In the genomic region with DNA sequence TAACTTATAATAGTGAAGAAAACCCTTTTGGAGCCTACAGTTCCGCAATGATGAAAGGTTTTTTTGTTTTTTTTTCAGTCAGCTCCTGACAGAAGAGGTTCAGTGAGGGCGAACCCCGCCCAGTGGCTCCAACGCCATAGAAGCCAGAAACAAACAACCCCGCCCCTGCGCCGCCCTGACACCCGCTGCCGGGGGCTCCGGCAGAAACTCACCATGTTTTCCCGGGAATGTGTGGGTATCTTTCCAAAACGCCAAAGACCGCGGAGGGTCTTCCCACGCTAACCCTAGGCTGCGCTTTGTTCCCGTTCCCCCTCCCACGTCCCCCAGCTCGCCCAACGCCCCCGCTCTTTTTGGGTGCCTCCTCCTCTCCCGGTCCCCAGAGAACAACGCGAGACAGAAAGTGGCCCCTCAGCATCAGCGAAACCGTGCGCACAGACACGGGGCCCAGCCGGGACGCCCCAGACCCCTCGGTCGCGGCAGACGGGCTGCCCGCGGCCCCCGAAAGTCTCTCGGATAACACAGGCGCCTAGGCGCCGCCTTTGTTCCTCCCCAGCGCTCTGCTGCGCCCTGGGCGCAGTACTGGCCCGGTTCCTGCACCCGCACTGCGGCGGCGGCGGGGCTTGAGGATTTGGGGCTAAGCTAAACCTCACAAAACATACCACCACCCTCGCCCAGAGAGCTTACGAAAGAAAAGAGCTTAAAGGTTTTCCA, we compare ENCODE assay signal across 8 cellular contexts. TPM values are rescaled to one million over a fixed set of nuclear protein-coding genes. Genes with fewer than 3 reads are reported as not detected.
DNase-seq lines count a peak whose midpoint lies in the region; TF ChIP-seq lines count a peak whose summit lies in the region.

No MANE protein-coding gene starts in this region.

- intact Hi-C loops in Calu3 (cut with micrococcal nuclease; ENCODE audit: unreplicated experiment), result no loop called here

- peak overlapping the region; percentile 96 for H3K27ac ChIP-seq in RWPE1
- H3K27ac ChIP-seq in osteoblast (ENCODE audit: low read depth, low read length), result peak overlapping the region; percentile 59
- peak overlapping the region; percentile 100 for H3K27ac ChIP-seq in temporal lobe (ENCODE audit: low read depth, low read length)

- H3K36me3 ChIP-seq in osteoblast (ENCODE audit: insufficient read depth, low read length), result peaks cover 21% of the 10 kb centered on the region

- H3K4me3 ChIP-seq in osteoblast (ENCODE audit: insufficient read depth, low read length), result peak overlapping the region; percentile 85

- BruUV-seq in Calu3 (replicated peaks; lab: Mats Ljungman, UMichigan), result TSS peak; percentile 73

- peaks cover 23% of the 10 kb centered on the region for H3K79me2 ChIP-seq in osteoblast (ENCODE audit: insufficient read depth, low read length)

- H2AFZ ChIP-seq in osteoblast (ENCODE audit: low read length), result peak overlapping the region; percentile 71

- peaks cover 10% of the 10 kb centered on the region for H3K4me1 ChIP-seq in osteoblast (ENCODE audit: insufficient read depth, low read length)

- peak; percentile 58 for DNase-seq in Calu3
- DNase-seq in GM20000 (ENCODE audit: low spot score), result peak; percentile 67
- peak; percentile 74 for DNase-seq in HT-29 (ENCODE audit: low spot score)
- peak; percentile 65 for DNase-seq in RWPE1 (ENCODE audit: low spot score)
- peak; percentile 82 for DNase-seq in activated naive CD4-positive, alpha-beta T cell treated with Interleukin-2 at 50 U/mL for 16 hours
- peak; percentile 83 for DNase-seq in globus pallidus (ENCODE audit: low spot score)
- peak; percentile 90 for DNase-seq in osteoblast (ENCODE audit: insufficient read length, low spot score, missing footprints)

- no peaks in the 10 kb centered on the region for H3K27me3 ChIP-seq in osteoblast (ENCODE audit: insufficient read depth, low read length)

- H3K9me3 Mint-ChIP-seq in Calu3 (ENCODE audit: low read depth, unreplicated experiment), result no peaks in the 10 kb centered on the region

- H3K4me2 ChIP-seq in osteoblast (ENCODE audit: insufficient read depth, low read length), result peak overlapping the region; percentile 86

- no peaks in the 10 kb centered on the region for H3K4me1 Mint-ChIP-seq in Calu3 (ENCODE audit: low read depth, unreplicated experiment)

- peaks cover 13% of the 10 kb centered on the region for H3K36me3 Mint-ChIP-seq in Calu3 (ENCODE audit: insufficient read depth, unreplicated experiment)

- H3K27ac Mint-ChIP-seq in Calu3 (ENCODE audit: unreplicated experiment), result no peak overlapping the region

- POLR2A ChIA-PET in RWPE1 (lab: Yijun Ruan, JAX; ENCODE audit: low non-redundant PET), result interaction anchor here (0.6 to 1.0 kb wide), 4 partner anchors 37 to 58 kb away, joined by 3 to 4 read pairs (median 3); partner anchors contain the start of gene TUBA1B

- H4K20me1 ChIP-seq in osteoblast (ENCODE audit: insufficient read depth, low read length), result peaks cover 12% of the 10 kb centered on the region

- H3K27me3 Mint-ChIP-seq in Calu3 (ENCODE audit: unreplicated experiment), result peaks cover 22% of the 10 kb centered on the region

- TF ChIP-seq CTCF in Calu3 (IDR thresholded peaks at IDR 0.05; ENCODE audit: unreplicated experiment), result no peak
- no peak for TF ChIP-seq CTCF in GM20000 (IDR thresholded peaks at IDR 0.05; ENCODE audit: extremely low read depth, missing control alignments)
- no peak for TF ChIP-seq CTCF in RWPE1 (conservative IDR thresholded peaks at IDR 0.05; ENCODE audit: low read depth)
- TF ChIP-seq CTCF in osteoblast (IDR thresholded peaks at IDR 0.05; ENCODE audit: extremely low read depth, low read depth, low read length), result no peak

- no peaks in the 10 kb centered on the region for H3K9me3 ChIP-seq in osteoblast (ENCODE audit: low read depth, low read length)

- CTCF ChIA-PET in Calu3 (lab: Charles Lee) (interaction anchor here (0.5 to 1.2 kb wide), 3 partner anchors 32 to 83 kb away, joined by 3 to 4 read pairs (median 3); partner anchors contain the start of gene TUBA1B), RWPE1 (lab: Yijun Ruan, JAX) (interaction anchor here (0.6 to 2.1 kb wide), 6 partner anchors 46 to 297 kb away, joined by 3 to 18 read pairs (median 3); no protein-coding TSS in a partner anchor)

- H3K4me3 Mint-ChIP-seq in Calu3 (ENCODE audit: low read depth, unreplicated experiment), result peak overlapping the region; percentile 80

RNA-seq across cellular contexts. Expression of gene TUBA1A, which starts 0.5 kb away (rescaled TPM):
- 9.2 and 11.5 TPM in 2 replicates for total RNA-seq in Calu3 (2022)
- total RNA-seq in HT-29 (2014; rRNA removed; shearing (Covaris generic)), result 6.1 and 7.3 TPM in 2 replicates
- total RNA-seq in osteoblast, result 478 and 491 TPM in 2 replicates
- total RNA-seq in temporal lobe, result 6,946 TPM

RNA-seq across cellular contexts. Expression of gene TUBA1B, which starts 57.2 kb away (rescaled TPM):
- total RNA-seq in Calu3 (2022) (690 and 793 TPM in 2 replicates), osteoblast (578 and 616 TPM in 2 replicates), temporal lobe (782 TPM)
- total RNA-seq in HT-29 (2014; rRNA removed; shearing (Covaris generic)), result 2,713 and 2,908 TPM in 2 replicates

Comparison
In these comparisons a context has a peak if more than half of its experiments do, and no peak if none do; other contexts are left out.
1. Peak in every context shown above with its lines: DNase-seq, H3K4me3 ChIP-seq and H3K27ac ChIP-seq.
2. RNA of gene TUBA1A, which starts 0.5 kb away (total RNA-seq): 6,946 TPM in temporal lobe (single experiment) and 478 to 491 TPM in osteoblast; 9.2 to 11.5 TPM in Calu3 and 6.1 to 7.3 TPM in HT-29; every median in the first group is over 10 times any median in the second.